ENCODE assay signal across 19 cellular contexts in genomic region chrX:45009371-45010000, GRCh38.
DNase-seq lines count a peak whose midpoint lies in the region; ATAC-seq and FAIRE-seq lines count a peak whose summit lies in the region.
"Had no signal": no experiment of that assay in that cellular context is flagged by ENCODE, and none has a peak within 500 bp of the region (broad histone marks: within the 10 kb centered on the region; RNA-seq: fewer than 3 reads in every experiment).

No MANE protein-coding gene starts in this region.

- H3K27me3 Mint-ChIP-seq in T-helper 17 cell = no peaks in the 10 kb centered on the region
- H3K27me3 Mint-ChIP-seq: activated CD8-positive, alpha-beta T cell treated with anti-CD3 and anti-CD28 coated beads for 36 hours; activated naive CD8-positive, alpha-beta T cell treated with anti-CD3 and anti-CD28 coated beads, Interleukin-2, amount 50 U/mL, for 24 hours had no signal

- DNase-seq in A172 (ENCODE audit: low spot score) (peak; percentile 41), GM18507 (ENCODE audit: extremely low spot score, insufficient read length, low read depth) (no peak), T-helper 17 cell (no peak), fibroblast of peridontal ligament (ENCODE audit: extremely low read depth) (peak; percentile 53), germinal center (ENCODE audit: low spot score) (no peak), retina (no peak), activated gamma-delta T cell (lab: John Stamatoyannopoulos, UW) (no peak)
- DNase-seq: activated CD8-positive, alpha-beta T cell treated with anti-CD3 and anti-CD28 coated beads for 36 hours; activated naive CD8-positive, alpha-beta T cell treated with anti-CD3 and anti-CD28 coated beads, Interleukin-2, amount 50 U/mL, for 24 hours; activated T-cell treated with anti-CD3 and anti-CD28 coated beads, Interleukin-2, amount 50 U/mL, for 72 hours; endodermal cell; NCI-H2029; NCI-H526; stimulated activated CD4-positive, alpha-beta T cell treated with anti-CD3 and anti-CD28 coated beads, Interleukin-2, amount 100 ng/mL, for 24 hours had no signal

- H3K36me3 Mint-ChIP-seq in T-helper 17 cell (ENCODE audit: low read depth) = no peaks in the 10 kb centered on the region

- FAIRE-seq in GM18507 (lab: Jason Lieb, UNC) = peak; percentile 42
- FAIRE-seq: GM12891 had no signal

- H3K9me3 ChIP-seq in T-helper 17 cell (ENCODE audit: control insufficient read depth, low read length, poor library complexity, severe bottlenecking) = no peaks in the 10 kb centered on the region
- H3K9me3 ChIP-seq: HAP-1, vagina had no signal

- H3K27ac Mint-ChIP-seq in T-helper 17 cell = peak overlapping the region; percentile 34
- H3K27ac Mint-ChIP-seq: activated CD8-positive, alpha-beta T cell treated with anti-CD3 and anti-CD28 coated beads for 36 hours; activated naive CD8-positive, alpha-beta T cell treated with anti-CD3 and anti-CD28 coated beads, Interleukin-2, amount 50 U/mL, for 24 hours; activated T-cell treated with anti-CD3 and anti-CD28 coated beads, Interleukin-2, amount 50 U/mL, for 72 hours had no signal

- H3K4me1 Mint-ChIP-seq in T-helper 17 cell = peaks cover 14% of the 10 kb centered on the region

- H3K4me3 Mint-ChIP-seq in T-helper 17 cell = no peak overlapping the region
- H3K4me3 Mint-ChIP-seq: activated CD8-positive, alpha-beta T cell treated with anti-CD3 and anti-CD28 coated beads for 36 hours; activated naive CD8-positive, alpha-beta T cell treated with anti-CD3 and anti-CD28 coated beads, Interleukin-2, amount 50 U/mL, for 24 hours; activated T-cell treated with anti-CD3 and anti-CD28 coated beads, Interleukin-2, amount 50 U/mL, for 72 hours; endodermal cell; neural crest cell had no signal

- ATAC-seq in T-helper 17 cell (no peak), GM18520 (IDR thresholded peaks at IDR 0.05; ENCODE audit: unreplicated experiment) (no peak)
- ATAC-seq: activated CD8-positive, alpha-beta T cell treated with anti-CD3 and anti-CD28 coated beads for 36 hours; activated naive CD8-positive, alpha-beta T cell treated with anti-CD3 and anti-CD28 coated beads, Interleukin-2, amount 50 U/mL, for 24 hours; activated T-cell treated with anti-CD3 and anti-CD28 coated beads, Interleukin-2, amount 50 U/mL, for 72 hours had no signal

Comparison
In these comparisons a context has a peak if more than half of its experiments do, and no peak if none do; other contexts are left out.
1. DNase-seq: peak in A172 (single experiment) and fibroblast of peridontal ligament (single experiment); none in GM18507 (single experiment), T-helper 17 cell (0 of 3), germinal center (single experiment), retina (single experiment) and activated gamma-delta T cell (single experiment).